ENCODE assay signal across 24 cellular contexts in the genomic region with DNA sequence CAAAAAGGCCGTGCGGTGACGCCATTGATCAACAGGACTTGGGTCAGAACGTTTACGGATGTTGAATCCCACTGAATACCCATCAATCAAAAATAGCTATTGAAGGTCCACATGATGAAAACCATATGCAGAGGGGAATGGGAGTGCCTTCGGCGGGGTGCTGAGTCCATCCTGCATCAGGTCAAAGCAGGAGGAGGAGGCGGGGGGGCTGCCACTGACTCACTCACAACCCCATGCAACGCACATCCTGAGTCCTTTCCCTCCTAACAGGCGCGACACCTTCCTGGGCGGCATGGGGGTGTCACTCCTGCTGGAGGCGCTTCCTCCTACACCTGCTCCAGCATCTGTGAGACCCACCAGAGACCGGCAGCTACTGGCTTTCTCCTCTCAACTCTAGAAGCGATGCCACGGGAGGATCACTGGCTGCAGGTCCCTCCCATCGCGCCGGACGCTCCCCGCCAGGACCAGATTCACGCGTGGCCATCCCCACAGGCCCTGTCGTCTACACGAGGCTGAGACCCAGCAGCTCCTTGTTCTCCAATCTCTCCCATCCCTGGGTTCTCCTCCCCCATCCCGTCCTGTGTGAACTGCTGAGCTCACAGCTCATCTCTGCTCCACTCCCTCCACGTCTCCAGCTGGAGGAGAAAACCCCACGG.
DNase-seq lines count a peak whose midpoint lies in the region; ATAC-seq and TF ChIP-seq lines count a peak whose summit lies in the region.
"Had no signal": no experiment of that assay in that cellular context is flagged by ENCODE, and none has a peak within 500 bp of the region (broad histone marks: within the 10 kb centered on the region; RNA-seq: fewer than 3 reads in every experiment).

No MANE protein-coding gene starts in this region.

- in situ Hi-C loops in GM23248 (cut with MboI) = no loop called here

- H3K27ac ChIP-seq in GM23248 = peak overlapping the region; percentile 48
- peak overlapping the region in 3 of 5 donors; percentile 59 to 85 (median 81) for H3K27ac ChIP-seq in adrenal gland
- peak overlapping the region; percentile 31 for H3K27ac ChIP-seq in stomach smooth muscle (ENCODE audit: low read length)
- H3K27ac ChIP-seq: PC-9, uterus had no signal

- TF ChIP-seq POLR2A in adrenal gland (IDR thresholded peaks at IDR 0.05) (no peak), lower leg skin (IDR thresholded peaks at IDR 0.05) (no peak)

- peaks cover 13% of the 10 kb centered on the region for H3K4me1 ChIP-seq in GM23248 (ENCODE audit: insufficient read depth)
- peaks cover 7 to 13% of the 10 kb centered on the region in 2 donors for H3K4me1 ChIP-seq in adrenal gland (replicated peaks in 1 of 2)
- peaks cover 15% of the 10 kb centered on the region for H3K4me1 ChIP-seq in stomach smooth muscle (ENCODE audit: control insufficient read depth, insufficient read depth, low read length)
- H3K4me1 ChIP-seq: uterus had no signal

- DNase-seq in GM23248 (peak; percentile 6), adrenal gland (peak in 1 of 7 donors; percentile 7), fibroblast of villous mesenchyme (ENCODE audit: low read depth) (no peak), NCI-H187 (lab: John Stamatoyannopoulos, UW) (no peak), lower leg skin (ENCODE audit: low spot score in 2 of 2) (no peak)
- DNase-seq: activated CD4-positive, alpha-beta T cell treated with anti-CD3 and anti-CD28 coated beads for 48 hours; activated CD8-positive, alpha-beta memory T cell treated with anti-CD3 and anti-CD28 coated beads for 24 hours; activated naive CD8-positive, alpha-beta T cell treated with anti-CD3 and anti-CD28 coated beads, Interleukin-2, amount 50 U/mL, for 24 hours; activated T-cell treated with anti-CD3 and anti-CD28 coated beads, Interleukin-2, amount 50 U/mL, for 24 hours; CD4-positive, alpha-beta memory T cell; effector CD8-positive, alpha-beta T cell; erythroblast; left colon; NCI-H1092 treated with DMSO at 0.1 percent for 48 hours; NCI-H187 treated with DMSO at 0.1 percent for 48 hours; NCI-H526; occipital lobe; PC-9; SHP77; substantia nigra; uterus had no signal

- ATAC-seq in GM21515 (IDR thresholded peaks at IDR 0.05; ENCODE audit: unreplicated experiment) (no peak), HG03135 (IDR thresholded peaks at IDR 0.05; ENCODE audit: unreplicated experiment) (no peak)
- ATAC-seq: activated naive CD8-positive, alpha-beta T cell treated with anti-CD3 and anti-CD28 coated beads, Interleukin-2, amount 50 U/mL, for 24 hours had no signal

- TF ChIP-seq CTCF in adrenal gland (IDR thresholded peaks at IDR 0.05) (no peak), fibroblast of villous mesenchyme (IDR thresholded peaks at IDR 0.05; ENCODE audit: insufficient read depth, low read depth, low read length) (no peak), lower leg skin (IDR thresholded peaks at IDR 0.05) (no peak)

- H3F3A ChIP-seq in GM23248 (ENCODE audit: insufficient read depth) = peaks cover 7% of the 10 kb centered on the region; the same call in 1 of the 2 replicates

- H3K9me2 ChIP-seq in GM23248 (ENCODE audit: insufficient read depth) = no peaks in the 10 kb centered on the region

- H3K79me2 ChIP-seq in GM23248 (ENCODE audit: insufficient read depth) = no peaks in the 10 kb centered on the region

- 80 to 82% methylated on average over 23 to 25 of the region's 28 CpGs for WGBS in GM23248 (ENCODE audit: low coverage in 1 of 2, low lambda C conversion rate in 2 of 2, missing lambda C conversion rate in 2 of 2), 2 experiments
- 77 to 84% (median 81%) methylated on average over 19 to 28 of the region's 28 CpGs for WGBS in adrenal gland, 4 donors
- WGBS in lower leg skin, 2 donors = 92 to 93% methylated on average over 27 to 28 of the region's 28 CpGs

- no peaks in the 10 kb centered on the region for H4K20me1 ChIP-seq in GM23248 (ENCODE audit: insufficient read depth)

- H3K4me2 ChIP-seq in GM23248 (ENCODE audit: unreplicated experiment) = no peak overlapping the region
- H3K4me2 ChIP-seq: PC-9 had no signal

- peak overlapping the region; percentile 77 for H2AFZ ChIP-seq in GM23248
- H2AFZ ChIP-seq: PC-9 had no signal

- H3K9me3 ChIP-seq in GM23248 (ENCODE audit: low read depth) = no peaks in the 10 kb centered on the region
- H3K9me3 ChIP-seq in adrenal gland (replicated peaks in 1 of 3) = no peaks in the 10 kb centered on the region
- H3K9me3 ChIP-seq in stomach smooth muscle (ENCODE audit: control insufficient read depth in 2 of 2, low read length in 2 of 2) = no peaks in the 10 kb centered on the region
- H3K9me3 ChIP-seq: uterus had no signal

- intact Hi-C loops in adrenal gland (cut with DNase I) (no loop called here), lower leg skin (cut with DNase I; ENCODE audit: low total_unique reads) (no loop called here)

- no peak overlapping the region for H3K4me3 ChIP-seq in GM23248
- peak overlapping the region in 1 of 4 donors; percentile 38 for H3K4me3 ChIP-seq in adrenal gland
- peak overlapping the region; percentile 38 for H3K4me3 ChIP-seq in fibroblast of villous mesenchyme (ENCODE audit: low read depth, low read length)
- H3K4me3 ChIP-seq in stomach smooth muscle (ENCODE audit: low read length in 2 of 2) = peak overlapping the region in 1 of 2 donors; percentile 49
- no peak overlapping the region for H3K4me3 ChIP-seq in lower leg skin (ENCODE audit: low read depth, poor library complexity, severe bottlenecking)
- H3K4me3 ChIP-seq: PC-9, uterus had no signal

- no peaks in the 10 kb centered on the region for H3K27me3 ChIP-seq in GM23248 (replicated peaks; ENCODE audit: insufficient read depth)
- H3K27me3 ChIP-seq in adrenal gland = no peaks in the 10 kb centered on the region
- H3K27me3 ChIP-seq in stomach smooth muscle (ENCODE audit: control insufficient read depth in 1 of 2, insufficient read depth in 2 of 2, low read length in 2 of 2) = no peaks in the 10 kb centered on the region
- H3K27me3 ChIP-seq: uterus had no signal

- H3K36me3 ChIP-seq in GM23248 (ENCODE audit: low read depth) (no peaks in the 10 kb centered on the region), adrenal gland (replicated peaks in 1 of 2) (no peaks in the 10 kb centered on the region), stomach smooth muscle (ENCODE audit: control insufficient read depth in 2 of 2, insufficient read depth in 2 of 2, low read length in 2 of 2) (no peaks in the 10 kb centered on the region)
- H3K36me3 ChIP-seq: uterus had no signal

- H3K9ac ChIP-seq in GM23248 (peak overlapping the region; percentile 72), stomach smooth muscle (ENCODE audit: low read length in 2 of 2) (no peak overlapping the region)

Comparison
In these comparisons a context has a peak if more than half of its experiments do, and no peak if none do; other contexts are left out.
1. H3K27ac ChIP-seq: peak in every context shown above with its lines; median percentile 81 in adrenal gland; 48 in GM23248; 31 in stomach smooth muscle.